Comparison of ENCODE assay signal across 27 cellular contexts in genomic region chr11:125587480-125587879, GRCh38.
"Had no signal": no experiment of that assay in that cellular context is flagged by ENCODE, and none has a peak within 500 bp of the region (broad histone marks: within the 10 kb centered on the region; RNA-seq: fewer than 3 reads in every experiment).

No MANE protein-coding gene starts in this region.

- H3K27ac Mint-ChIP-seq: mesothelial cell of epicardium; naive B cell; natural killer cell; nephron progenitor cell; neural progenitor cell; stimulated activated effector memory CD8-positive, alpha-beta T cell treated with anti-CD3 and anti-CD28 coated beads, Interleukin-12 subunit alpha, Interleukin-12 subunit beta, amount 100 ng/mL, for 72 hours; stimulated activated naive CD8-positive, alpha-beta T cell treated with anti-CD3 and anti-CD28 coated beads, Interleukin-15, Interleukin-2, amounts not matched to agents 100 ng/mL and 50 ng/mL, for 24 hours had no signal

- H3K9me3 ChIP-seq: left ventricle myocardium inferior, neutrophil, prostate gland, sigmoid colon, spleen, suprapubic skin, thoracic aorta, tibial artery, uterus had no signal

- H3K9ac ChIP-seq: neural progenitor cell had no signal

- H3K4me3 Mint-ChIP-seq: mesothelial cell of epicardium; naive B cell; natural killer cell; nephron progenitor cell; neural progenitor cell; stimulated activated effector memory CD8-positive, alpha-beta T cell treated with anti-CD3 and anti-CD28 coated beads, Interleukin-12 subunit alpha, Interleukin-12 subunit beta, amount 100 ng/mL, for 72 hours; stimulated activated naive CD8-positive, alpha-beta T cell treated with anti-CD3 and anti-CD28 coated beads, Interleukin-15, Interleukin-2, amounts not matched to agents 100 ng/mL and 50 ng/mL, for 24 hours had no signal

- H3K27me3 ChIP-seq: neural progenitor cell, neutrophil, sigmoid colon, spleen, suprapubic skin, tibial artery, uterus had no signal

- H3K27ac ChIP-seq: left ventricle myocardium inferior, neural progenitor cell, neutrophil, prostate gland, sigmoid colon, spleen, suprapubic skin, thoracic aorta, tibial artery, uterus had no signal

- ATAC-seq: natural killer cell, right cardiac atrium had no signal

- H3K27me3 Mint-ChIP-seq: naive B cell; stimulated activated naive CD8-positive, alpha-beta T cell treated with anti-CD3 and anti-CD28 coated beads, Interleukin-15, Interleukin-2, amounts not matched to agents 100 ng/mL and 50 ng/mL, for 24 hours; type B pancreatic cell had no signal

- H3K4me1 ChIP-seq: prostate gland, uterus had no signal

- H3K4me3 ChIP-seq: left ventricle myocardium inferior, lung, neural progenitor cell, prostate gland, sigmoid colon, spleen, suprapubic skin, thoracic aorta, tibial artery, uterus had no signal

- H3K36me3 ChIP-seq: uterus had no signal

- H3K9me3 Mint-ChIP-seq: mesothelial cell of epicardium; naive B cell; natural killer cell; neural progenitor cell; stimulated activated effector memory CD8-positive, alpha-beta T cell treated with anti-CD3 and anti-CD28 coated beads, Interleukin-12 subunit alpha, Interleukin-12 subunit beta, amount 100 ng/mL, for 72 hours; stimulated activated naive CD8-positive, alpha-beta T cell treated with anti-CD3 and anti-CD28 coated beads, Interleukin-15, Interleukin-2, amounts not matched to agents 100 ng/mL and 50 ng/mL, for 24 hours; type B pancreatic cell had no signal

- H3K4me2 ChIP-seq: neural progenitor cell had no signal

- DNase-seq: hypothalamus; islet precursor cell; left ventricle myocardium inferior; mesendoderm; naive B cell; natural killer cell; nephron progenitor cell; occipital lobe; retina; sigmoid colon; small intestine; spleen; stimulated activated CD4-positive, alpha-beta T cell treated with anti-CD3 and anti-CD28 coated beads, Interleukin-4, amount 100 ng/mL, for 24 hours; stimulated activated naive CD4-positive, alpha-beta T cell; tibial artery; uterus had no signal

- H2AFZ ChIP-seq: neural progenitor cell had no signal
